ENCODE assay signal across 1 cellular context in genomic region chr1:230197644-230198567, GRCh38.
TF ChIP-seq lines count a peak whose summit lies in the region.

No MANE protein-coding gene starts in this region.

TF ChIP-seq in H1, 55 proteins besides CTCF, POLR2A, EP300 and RAD21 (continued from another document):
- TF ChIP-seq EZH2 (IDR thresholded peaks at IDR 0.05; ENCODE audit: low read depth, low read length, severe bottlenecking) (no peak), POU5F1 (IDR thresholded peaks at IDR 0.05; ENCODE audit: low read depth, low read length) (no peak), FOSL1 (IDR thresholded peaks at IDR 0.05; ENCODE audit: insufficient read depth, low read depth, low read length) (no peak), CREB1 (IDR thresholded peaks at IDR 0.05) (no peak), ASH2L (IDR thresholded peaks at IDR 0.05; ENCODE audit: low read length) (no peak), ATF3 (IDR thresholded peaks at IDR 0.05; ENCODE audit: insufficient read depth, low read depth, low read length) (no peak), RNF2 (IDR thresholded peaks at IDR 0.05; ENCODE audit: borderline replicate concordance, low read depth, low read length, missing control alignments, poor library complexity, severe bottlenecking) (no peak), E2F6 (IDR thresholded peaks at IDR 0.05) (no peak), KDM4A (IDR thresholded peaks at IDR 0.05; ENCODE audit: low read depth, low read length, severe bottlenecking) (no peak), PHF8 (conservative IDR thresholded peaks at IDR 0.05; ENCODE audit: low read depth, low read length) (no peak), SIN3A (conservative IDR thresholded peaks at IDR 0.05 in 1 of 2, IDR thresholded peaks at IDR 0.05 in 1 of 2; ENCODE audit: low read depth in 1 of 2, low read length in 2 of 2) (no peak), JUN (IDR thresholded peaks at IDR 0.05; ENCODE audit: low read depth, low read length) (no peak), TCF12 (IDR thresholded peaks at IDR 0.05; ENCODE audit: low read depth, low read length) (no peak), SAP30 (IDR thresholded peaks at IDR 0.05; ENCODE audit: insufficient read depth, insufficient replicate concordance, low read length) (no peak)
TF ChIP-seq in H1: peak in this region for 0.
